Comparison of ENCODE assay signal across 4 cellular contexts in genomic region chr1:227971643-227972282, GRCh38. TPM values are rescaled to one million over a fixed set of nuclear protein-coding genes. Genes with fewer than 3 reads are reported as not detected.
"Had no signal": no experiment of that assay in that cellular context is flagged by ENCODE, and none has a peak within 500 bp of the region (broad histone marks: within the 10 kb centered on the region; RNA-seq: fewer than 3 reads in every experiment).

No MANE protein-coding gene starts in this region.

RNA-seq across cellular contexts. Expression of gene WNT3A, which starts 35.0 kb away (rescaled TPM):
- total RNA-seq: H4, HFFc6, HT1080, IMR-90 had no signal
- polyA plus RNA-seq: IMR-90 had no signal
